17 cellular contexts compared by ENCODE assay signal in the genomic region with DNA sequence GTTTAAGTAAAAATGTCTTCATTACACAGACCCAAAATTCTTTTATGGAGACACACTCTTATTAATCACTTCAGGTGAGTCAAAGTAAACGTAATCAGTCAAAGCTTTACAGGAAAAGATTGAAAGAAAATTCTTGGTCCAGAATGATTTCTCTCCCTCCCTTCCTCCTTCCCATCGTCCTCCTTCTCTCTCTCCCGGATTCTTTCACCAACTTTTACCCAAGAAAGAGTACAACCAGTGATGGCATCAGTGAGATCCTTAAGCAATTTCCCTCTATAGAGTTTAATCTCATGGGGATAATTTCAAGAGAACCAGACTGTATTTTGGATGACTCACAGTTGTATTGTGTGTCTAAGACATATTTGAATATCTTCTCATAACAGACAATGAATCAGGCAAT.
DNase-seq lines count a peak whose midpoint lies in the region; ATAC-seq and TF ChIP-seq lines count a peak whose summit lies in the region.
"Had no signal": no experiment of that assay in that cellular context is flagged by ENCODE, and none has a peak within 500 bp of the region (broad histone marks: within the 10 kb centered on the region; RNA-seq: fewer than 3 reads in every experiment).

No MANE protein-coding gene starts in this region.

- no peaks in the 10 kb centered on the region for H3K79me1 ChIP-seq in neuronal stem cell (ENCODE audit: low read depth, low read length)

- H2BK15ac ChIP-seq in neuronal stem cell (ENCODE audit: low read length), result no peak overlapping the region

- WGBS in neuronal stem cell (ENCODE audit: extremely low coverage in 2 of 2, insufficient read length in 2 of 2, insufficient replicate concordance in 1 of 2), 2 donors, result no CpG with 5 or more reads among the region's 3 CpGs

- no peak overlapping the region for H4K91ac ChIP-seq in neuronal stem cell (ENCODE audit: low read depth, low read length, poor library complexity)

- no peak overlapping the region for H4K8ac ChIP-seq in neuronal stem cell (ENCODE audit: low read depth, low read length)

- H3K4me2 ChIP-seq in neuronal stem cell (ENCODE audit: insufficient read depth, low read length, poor library complexity, severe bottlenecking), result no peak overlapping the region

- H3K14ac ChIP-seq in neuronal stem cell (ENCODE audit: low read length), result no peak overlapping the region

- no peak overlapping the region for H3K18ac ChIP-seq in neuronal stem cell (ENCODE audit: low read length)

- no peaks in the 10 kb centered on the region for H3K27me3 ChIP-seq in neuronal stem cell (ENCODE audit: control insufficient read depth in 3 of 3, insufficient read depth in 3 of 3, low read depth in 1 of 3, low read length in 3 of 3)
- H3K27me3 ChIP-seq: adrenal gland had no signal

- H3K36me3 ChIP-seq in neuronal stem cell (replicated peaks in 1 of 2; ENCODE audit: control insufficient read depth in 2 of 2, insufficient read depth in 2 of 2, low read length in 2 of 2), result no peaks in the 10 kb centered on the region
- H3K36me3 ChIP-seq: adrenal gland, SJSA1, spleen had no signal

- H3K4me3 ChIP-seq in cardiac fibroblast (replicated peaks in 1 of 2; ENCODE audit: low read depth in 2 of 2, low read length in 2 of 2), result no peak overlapping the region
- no peak overlapping the region for H3K4me3 ChIP-seq in neuronal stem cell (ENCODE audit: low read length in 2 of 2)
- H3K4me3 ChIP-seq: adrenal gland, SJSA1, spleen had no signal

- TF ChIP-seq CTCF in cardiac fibroblast (IDR thresholded peaks at IDR 0.05; ENCODE audit: low read depth, low read length), result no peak
- TF ChIP-seq CTCF in GM20000 (IDR thresholded peaks at IDR 0.05; ENCODE audit: extremely low read depth, missing control alignments), result no peak

- H3K27ac ChIP-seq in neuronal stem cell (replicated peaks; ENCODE audit: low read length), result no peak overlapping the region
- H3K27ac ChIP-seq: adrenal gland, SJSA1, spleen had no signal

- no peaks in the 10 kb centered on the region for H3K4me1 ChIP-seq in neuronal stem cell (ENCODE audit: control insufficient read depth in 2 of 2, insufficient read depth in 1 of 2, low read depth in 1 of 2, low read length in 2 of 2)
- H3K4me1 ChIP-seq: adrenal gland, SJSA1, spleen had no signal

- H3K9me3 ChIP-seq in neuronal stem cell (replicated peaks in 1 of 2; ENCODE audit: control insufficient read depth in 2 of 2, insufficient read depth in 1 of 2, low read depth in 1 of 2, low read length in 2 of 2), result peaks cover 0 to 3% of the 10 kb centered on the region in 2 donors
- H3K9me3 ChIP-seq: adrenal gland, SJSA1 had no signal

- no peak overlapping the region for H2AFZ ChIP-seq in neuronal stem cell (ENCODE audit: low read length)

- H3K23ac ChIP-seq in neuronal stem cell (ENCODE audit: low read depth, low read length, poor library complexity), result no peak overlapping the region

- H2AK5ac ChIP-seq in neuronal stem cell (ENCODE audit: low read depth, low read length), result no peak overlapping the region

- H3K9ac ChIP-seq in neuronal stem cell (ENCODE audit: low read depth, low read length, poor library complexity), result no peak overlapping the region

- ATAC-seq in GM18870 (IDR thresholded peaks at IDR 0.05; ENCODE audit: unreplicated experiment) (no peak), GM21576 (IDR thresholded peaks at IDR 0.05; ENCODE audit: unreplicated experiment) (no peak)

- H3K4ac ChIP-seq in neuronal stem cell (ENCODE audit: low read length), result no peak overlapping the region

- H2BK5ac ChIP-seq in neuronal stem cell (ENCODE audit: low read length), result no peak overlapping the region

- H2BK12ac ChIP-seq in neuronal stem cell (ENCODE audit: low read length), result no peak overlapping the region

- DNase-seq in AG08396 (ENCODE audit: low spot score) (peak; percentile 13), LHCN-M2 (ENCODE audit: low read depth) (peak; percentile 92), cardiac fibroblast (ENCODE audit: low read depth in 2 of 2) (peak; percentile 47 to 97), kidney glomerular epithelial cell (lab: John Stamatoyannopoulos, UW) (peak; percentile 20), neuronal stem cell (ENCODE audit: low spot score) (no peak), GM20000 (ENCODE audit: low spot score) (no peak)
- DNase-seq: activated CD4-positive, alpha-beta memory T cell treated with anti-CD3 and anti-CD28 coated beads, Interleukin-2, amount 10 ng/mL, durations not matched to agents 7 days and 5 days; adrenal gland; AML-193; dermis blood vessel endothelial cell; immature natural killer cell; midbrain; occipital lobe; spleen had no signal

- no peak overlapping the region for H2BK120ac ChIP-seq in neuronal stem cell (ENCODE audit: low read depth, low read length)

Comparison
In these comparisons a context has a peak if more than half of its experiments do, and no peak if none do; other contexts are left out.
1. DNase-seq: peak in AG08396 (single experiment), LHCN-M2 (single experiment), cardiac fibroblast (2 of 2) and kidney glomerular epithelial cell (single experiment); none in neuronal stem cell (single experiment) and GM20000 (single experiment).